ENCODE assay signal across 8 cellular contexts in the genomic region with DNA sequence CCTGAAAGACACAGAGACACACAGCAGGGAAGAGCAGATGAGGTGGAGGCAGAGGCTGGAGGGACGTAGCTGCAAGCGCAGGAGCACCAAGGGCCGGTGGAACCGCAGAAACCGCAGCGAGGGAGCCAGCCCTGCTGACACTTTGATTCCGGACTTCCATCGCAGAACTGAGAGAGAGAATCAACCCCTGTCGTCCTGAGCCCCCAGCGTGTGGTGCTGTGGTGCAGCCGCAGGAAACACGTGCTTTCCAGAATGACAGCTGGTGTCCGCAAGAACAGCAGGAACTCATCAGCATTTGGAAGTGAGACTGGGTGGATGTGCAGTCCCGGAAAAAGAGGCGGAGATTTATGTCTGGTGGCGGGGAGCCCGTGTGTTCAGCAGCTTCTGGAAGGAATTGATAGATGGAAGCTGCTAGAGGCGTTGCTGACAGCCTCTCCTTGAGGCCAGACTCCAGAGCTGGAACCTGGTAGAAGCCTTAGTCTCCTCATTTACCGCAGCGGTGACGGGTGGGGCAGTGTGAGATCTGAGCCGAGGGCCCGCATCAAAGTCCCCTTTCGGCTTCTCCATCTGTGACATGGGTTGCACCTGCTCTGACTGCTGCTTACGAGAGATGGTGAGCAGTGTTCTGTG. TPM values are rescaled to one million over a fixed set of nuclear protein-coding genes. Genes with fewer than 3 reads are reported as not detected.
DNase-seq lines count a peak whose midpoint lies in the region; ATAC-seq and TF ChIP-seq lines count a peak whose summit lies in the region.

No MANE protein-coding gene starts in this region.

- H3K4me3 ChIP-seq in Jurkat, Clone E6-1 (ENCODE audit: low read length) = peak overlapping the region; percentile 5
- no peak overlapping the region for H3K4me3 ChIP-seq in RWPE2 (ENCODE audit: severe bottlenecking)
- H3K4me3 ChIP-seq in upper lobe of right lung = peak overlapping the region; percentile 17

- H3K27ac ChIP-seq in RWPE2 (ENCODE audit: poor library complexity, severe bottlenecking) = no peak overlapping the region
- no peak overlapping the region for H3K27ac ChIP-seq in upper lobe of right lung

- H3K4me1 ChIP-seq in RWPE2 (ENCODE audit: insufficient read depth, poor library complexity, severe bottlenecking) (no peaks in the 10 kb centered on the region), upper lobe of right lung (peaks cover 17% of the 10 kb centered on the region)

- TF ChIP-seq CTCF in RWPE2 (IDR thresholded peaks at IDR 0.05; ENCODE audit: poor library complexity, severe bottlenecking) (peak; percentile 42), upper lobe of right lung (IDR thresholded peaks at IDR 0.05) (peak; percentile 36)

- ATAC-seq in GM19452 (IDR thresholded peaks at IDR 0.05; ENCODE audit: unreplicated experiment) (peak; percentile 72), RWPE2 (ENCODE audit: low read depth) (peak; percentile 75), upper lobe of right lung (peak; percentile 90)

- no peaks in the 10 kb centered on the region for H3K27me3 ChIP-seq in RWPE2 (ENCODE audit: insufficient read depth, poor library complexity, severe bottlenecking)
- no peaks in the 10 kb centered on the region for H3K27me3 ChIP-seq in upper lobe of right lung

- intact Hi-C loops in upper lobe of right lung (cut with DNase I) = no loop called here

- peaks cover 4% of the 10 kb centered on the region for H3K9me3 ChIP-seq in RWPE2 (ENCODE audit: severe bottlenecking)
- no peaks in the 10 kb centered on the region for H3K9me3 ChIP-seq in upper lobe of right lung

- H3K36me3 ChIP-seq in RWPE2 (ENCODE audit: low read depth) = no peaks in the 10 kb centered on the region; the same call in 1 of the 2 replicates
- H3K36me3 ChIP-seq in upper lobe of right lung = no peaks in the 10 kb centered on the region

- peak; percentile 92 to 95 for DNase-seq in AML-193 (lab: John Stamatoyannopoulos, UW)
- DNase-seq in Jurkat, Clone E6-1 (ENCODE audit: low read depth, low spot score) = peak; percentile 88
- DNase-seq in RWPE2 (ENCODE audit: low spot score) = no peak
- DNase-seq in activated gamma-delta T cell treated with anti-CD3 and anti-CD28 coated beads, Interleukin-2, amount 50 U/mL, for 16 hours (ENCODE audit: low read depth) = peak; percentile 41
- DNase-seq in foreskin melanocyte = peak; percentile 88
- DNase-seq in non-pigmented ciliary epithelial cell (ENCODE audit: low read depth) = peak; percentile 48
- DNase-seq in upper lobe of right lung = peak; percentile 69

RNA-seq across cellular contexts. Expression of gene KLC1, which starts 21.9 kb away (rescaled TPM):
- polyA plus RNA-seq in Jurkat, Clone E6-1 (2012; ENCODE audit: insufficient read depth, insufficient read length) = 62.6 TPM
- 172 TPM for total RNA-seq in upper lobe of right lung

RNA-seq across cellular contexts. Expression of gene COA8, which starts 44.4 kb away (rescaled TPM):
- polyA plus RNA-seq in Jurkat, Clone E6-1 (2012; ENCODE audit: insufficient read depth, insufficient read length) = 23.9 TPM
- 29.7 TPM for total RNA-seq in upper lobe of right lung

RNA-seq across cellular contexts. Expression of gene BAG5, which starts 44.7 kb away (rescaled TPM):
- 25.5 TPM for polyA plus RNA-seq in Jurkat, Clone E6-1 (2012; ENCODE audit: insufficient read depth, insufficient read length)
- total RNA-seq in upper lobe of right lung = 33.0 TPM
